In the genomic region with DNA sequence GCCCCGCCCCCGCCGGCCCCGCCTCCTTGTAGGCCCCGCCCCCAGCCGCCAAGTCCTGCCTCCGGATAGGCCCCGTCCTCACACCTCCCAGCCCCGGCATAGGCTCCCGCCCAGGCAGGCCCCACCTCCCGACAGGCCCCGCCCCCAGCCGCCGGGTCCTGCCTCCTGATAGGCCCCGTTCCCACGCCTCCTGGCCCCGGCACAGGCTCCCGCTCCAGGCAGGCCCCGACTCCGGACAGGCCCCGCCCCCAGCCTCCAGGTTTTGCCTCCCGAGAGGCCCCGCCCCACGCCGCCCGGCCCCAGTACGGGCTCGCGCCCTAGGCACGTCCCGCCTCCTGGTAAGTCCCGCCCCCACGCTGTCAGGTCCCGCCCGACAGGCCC, we compare ENCODE assay signal across 8 cellular contexts. TPM values are rescaled to one million over a fixed set of nuclear protein-coding genes. Genes with fewer than 3 reads are reported as not detected.
DNase-seq lines count a peak whose midpoint lies in the region; ATAC-seq and TF ChIP-seq lines count a peak whose summit lies in the region.

No MANE protein-coding gene starts in this region.

- ATAC-seq in GM19455 (IDR thresholded peaks at IDR 0.05; ENCODE audit: unreplicated experiment) (peak; percentile 78), HG03565 (IDR thresholded peaks at IDR 0.05; ENCODE audit: unreplicated experiment) (peak; percentile 88), lower lobe of right lung (peak; percentile 94 to 96)
- peak; percentile 97 for ATAC-seq in activated CD8-positive, alpha-beta T cell treated with anti-CD3 and anti-CD28 coated beads for 36 hours

- POLR2A ChIA-PET in activated CD8-positive, alpha-beta T cell treated with anti-CD3 and anti-CD28 coated beads for 36 hours (lab: Charles Lee): no interaction called here

- no peaks in the 10 kb centered on the region for H3K9me3 Mint-ChIP-seq in activated CD8-positive, alpha-beta T cell treated with anti-CD3 and anti-CD28 coated beads for 36 hours

- peak overlapping the region; percentile 88 for H3K4me3 ChIP-seq in lower lobe of right lung

- H3K4me1 Mint-ChIP-seq in activated CD8-positive, alpha-beta T cell treated with anti-CD3 and anti-CD28 coated beads for 36 hours (ENCODE audit: low read depth): peaks cover 18% of the 10 kb centered on the region

- no peak overlapping the region for H3K27ac Mint-ChIP-seq in activated CD8-positive, alpha-beta T cell treated with anti-CD3 and anti-CD28 coated beads for 36 hours

- H3K27me3 ChIP-seq in lower lobe of right lung (ENCODE audit: low read depth): no peaks in the 10 kb centered on the region

- no peaks in the 10 kb centered on the region for H3K36me3 Mint-ChIP-seq in activated CD8-positive, alpha-beta T cell treated with anti-CD3 and anti-CD28 coated beads for 36 hours (ENCODE audit: low read depth)

- intact Hi-C loops in activated CD8-positive, alpha-beta T cell treated with anti-CD3 and anti-CD28 coated beads for 36 hours (cut with micrococcal nuclease): no loop called here
- intact Hi-C loops in lower lobe of right lung (cut with DNase I): no loop called here

- peaks cover 73% of the 10 kb centered on the region for H3K4me1 ChIP-seq in lower lobe of right lung

- no peak for TF ChIP-seq CTCF in C4-2B (conservative IDR thresholded peaks at IDR 0.05)
- TF ChIP-seq CTCF in activated CD8-positive, alpha-beta T cell treated with anti-CD3 and anti-CD28 coated beads for 36 hours (IDR thresholded peaks at IDR 0.05): no peak
- no peak for TF ChIP-seq CTCF in lower lobe of right lung (IDR thresholded peaks at IDR 0.05)

- H3K4me3 Mint-ChIP-seq in activated CD8-positive, alpha-beta T cell treated with anti-CD3 and anti-CD28 coated beads for 36 hours: peak overlapping the region; percentile 68

- peak; percentile 96 for DNase-seq in NCI-H748 (lab: John Stamatoyannopoulos, UW; ENCODE audit: unreplicated experiment)
- peak; percentile 99 for DNase-seq in activated CD8-positive, alpha-beta T cell treated with anti-CD3 and anti-CD28 coated beads for 36 hours
- peak; percentile 100 for DNase-seq in ecto neural progenitor cell (ENCODE audit: low spot score)
- peak; percentile 100 for DNase-seq in lower lobe of right lung
- peak; percentile 93 to 97 (median 97) for DNase-seq in stimulated activated CD4-positive, alpha-beta T cell treated with anti-CD3 and anti-CD28 coated beads, TNF-alpha, amount 100 ng/mL, for 1 hour (ENCODE audit: low read depth in 3 of 3, low spot score in 1 of 3)

- CTCF ChIA-PET in activated CD8-positive, alpha-beta T cell treated with anti-CD3 and anti-CD28 coated beads for 36 hours (lab: Charles Lee): no interaction called here

- no peaks in the 10 kb centered on the region for H3K36me3 ChIP-seq in lower lobe of right lung

- no peaks in the 10 kb centered on the region for H3K27me3 Mint-ChIP-seq in activated CD8-positive, alpha-beta T cell treated with anti-CD3 and anti-CD28 coated beads for 36 hours

- H3K27ac ChIP-seq in C4-2B (peak overlapping the region; percentile 79; the same call in 1 of the 2 replicates), lower lobe of right lung (peak overlapping the region; percentile 80)

- H3K9me3 ChIP-seq in lower lobe of right lung: no peaks in the 10 kb centered on the region

RNA-seq across cellular contexts. Expression of gene MICALL2, which starts 0.2 kb away (rescaled TPM):
- total RNA-seq in activated CD8-positive, alpha-beta T cell treated with anti-CD3 and anti-CD28 coated beads for 36 hours: 1 to 10 TPM; 3.0 to 4.2 TPM
- 28.9 TPM for total RNA-seq in lower lobe of right lung

RNA-seq across cellular contexts. Expression of gene INTS1, which starts 44.7 kb away (rescaled TPM):
- 100 to 1,000 TPM; 100 to 103 TPM for total RNA-seq in activated CD8-positive, alpha-beta T cell treated with anti-CD3 and anti-CD28 coated beads for 36 hours
- 50.8 TPM for total RNA-seq in lower lobe of right lung

Comparison
In these comparisons a context has a peak if more than half of its experiments do, and no peak if none do; other contexts are left out.
1. Peak in every context shown above with its lines: DNase-seq, ATAC-seq, H3K4me3 ChIP-seq and H3K27ac ChIP-seq.